In the genomic region with DNA sequence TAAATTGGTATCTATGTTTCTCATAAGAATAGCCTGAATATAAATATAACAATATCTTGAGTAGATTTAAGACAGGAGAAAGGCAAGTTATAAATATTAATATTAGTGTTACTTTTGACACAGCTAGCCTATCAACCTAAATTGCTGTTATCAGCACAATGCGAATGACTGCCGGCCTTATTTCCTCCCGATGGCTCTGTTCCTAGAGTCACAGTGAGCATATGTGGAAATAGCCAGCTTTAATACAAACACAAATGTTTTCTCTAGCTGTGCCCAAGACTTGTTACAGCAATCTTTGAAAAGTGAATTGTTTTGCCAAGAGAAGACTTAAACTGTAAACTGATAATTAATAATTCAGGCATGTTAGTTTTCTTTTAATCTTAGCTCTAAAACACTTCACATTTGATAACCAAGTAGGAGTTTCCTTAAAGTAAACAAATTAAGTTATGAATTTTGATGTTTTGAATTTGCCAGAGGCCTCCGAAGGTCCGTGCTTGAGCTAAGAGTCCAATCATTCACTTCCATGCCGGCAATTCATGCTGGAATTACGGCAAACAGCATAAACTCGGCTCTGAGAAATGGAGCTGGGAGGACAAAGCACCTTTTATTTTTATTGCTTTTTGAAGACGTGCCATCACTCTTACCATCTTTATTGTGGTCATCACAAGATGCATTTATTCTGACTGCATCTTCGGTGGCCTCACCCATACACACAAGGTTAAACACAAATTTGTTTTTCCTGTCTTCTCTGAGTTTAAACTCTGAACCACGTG, we compare ENCODE assay signal across 21 cellular contexts.
DNase-seq lines count a peak whose midpoint lies in the region; ATAC-seq, FAIRE-seq and TF ChIP-seq lines count a peak whose summit lies in the region.
"Had no signal": no experiment of that assay in that cellular context is flagged by ENCODE, and none has a peak within 500 bp of the region (broad histone marks: within the 10 kb centered on the region; RNA-seq: fewer than 3 reads in every experiment).

No MANE protein-coding gene starts in this region.

- FAIRE-seq in A549 (lab: Jason Lieb, UNC) = no peak
- FAIRE-seq in HepG2 (lab: Jason Lieb, UNC) = no peak
- FAIRE-seq: A204.1 had no signal

- intact Hi-C loops in HepG2 (cut with micrococcal nuclease; ENCODE audit: unreplicated experiment) = no loop called here

- peaks cover 25% of the 10 kb centered on the region for H3K4me1 Mint-ChIP-seq in HFFc6 (ENCODE audit: low read depth)
- H3K4me1 Mint-ChIP-seq: activated CD4-positive, alpha-beta T cell treated with anti-CD3 and anti-CD28 coated beads, Interleukin-2, amount 10 ng/mL, durations not matched to agents 7 days and 5 days had no signal

- H3K9ac ChIP-seq in HepG2 (ENCODE audit: insufficient read depth, low read depth, low read length) = no peak overlapping the region

- no peak overlapping the region for H3K4me2 ChIP-seq in A549
- no peak overlapping the region for H3K4me2 ChIP-seq in HepG2 (ENCODE audit: low read depth, low read length)

- no peaks in the 10 kb centered on the region for H3K36me3 Mint-ChIP-seq in HFFc6 (ENCODE audit: low read depth)
- H3K36me3 Mint-ChIP-seq: activated naive CD4-positive, alpha-beta T cell treated with anti-CD3 and anti-CD28 coated beads, Interleukin-2, amount 50 U/mL, for 72 hours; CD8-positive, alpha-beta T cell; memory B cell had no signal

- CTCF ChIA-PET in A549 (lab: Yijun Ruan, JAX) (interaction anchor here (1.2 kb wide), 1 partner anchor 14 kb away, joined by 4 read pairs; no protein-coding TSS in a partner anchor), HepG2 (lab: Yijun Ruan, JAX; ENCODE audit: low intra/inter-chr PET ratio, low total read pairs) (no interaction called here)

- no TSS peak for BruUV-seq in HepG2 (replicated peaks; lab: Mats Ljungman, UMichigan)

- H3K9me3 Mint-ChIP-seq in HFFc6 = no peaks in the 10 kb centered on the region
- H3K9me3 Mint-ChIP-seq: activated CD4-positive, alpha-beta T cell treated with anti-CD3 and anti-CD28 coated beads, Interleukin-2, amount 10 ng/mL, durations not matched to agents 7 days and 5 days; activated naive CD4-positive, alpha-beta T cell treated with anti-CD3 and anti-CD28 coated beads, Interleukin-2, amount 50 U/mL, for 72 hours; CD8-positive, alpha-beta T cell; memory B cell had no signal

- H3K79me2 ChIP-seq in HepG2 (ENCODE audit: insufficient read depth, low read length) = no peaks in the 10 kb centered on the region

- no peak overlapping the region for H3K27ac ChIP-seq in A549
- H3K27ac ChIP-seq in HepG2 (ENCODE audit: extremely low read length, insufficient read depth, low read length) = no peak overlapping the region
- H3K27ac ChIP-seq: HL-60, SJSA1, upper lobe of right lung had no signal

- H3K27me3 ChIP-seq in HepG2 (ENCODE audit: control insufficient read depth in 1 of 2, insufficient read depth in 2 of 2, low read length in 2 of 2) = peaks cover 0 to 7% of the 10 kb centered on the region in 2 experiments; a peak in 2 of 5 replicates
- H3K27me3 ChIP-seq: breast epithelium, SJSA1, upper lobe of right lung had no signal

- H4K20me1 ChIP-seq in HepG2 (ENCODE audit: insufficient read depth, low read length) = no peaks in the 10 kb centered on the region

- H3K9me3 ChIP-seq in A549 = no peaks in the 10 kb centered on the region
- H3K9me3 ChIP-seq in HepG2 (ENCODE audit: low read length) = no peaks in the 10 kb centered on the region
- H3K9me3 ChIP-seq: breast epithelium, SJSA1, upper lobe of right lung had no signal

- ATAC-seq in A549 (no peak), HepG2 (no peak), GM18907 (IDR thresholded peaks at IDR 0.05; ENCODE audit: unreplicated experiment) (no peak), HG03469 (IDR thresholded peaks at IDR 0.05; ENCODE audit: unreplicated experiment) (no peak), GM21576 (IDR thresholded peaks at IDR 0.05; ENCODE audit: unreplicated experiment) (no peak)
- ATAC-seq: activated naive CD4-positive, alpha-beta T cell treated with anti-CD3 and anti-CD28 coated beads, Interleukin-2, amount 50 U/mL, for 72 hours; CD8-positive, alpha-beta T cell; upper lobe of right lung had no signal

- in situ Hi-C loops in HepG2 (cut with HindIII; ENCODE audit: extremely low pct_ligation_motif_present, low pct_unique_long_range_greater_than_20kb) = no loop called here

- no peak for DNase-seq in A549 (ENCODE audit: low read depth in 1 of 2, low spot score in 1 of 2)
- no peak for DNase-seq in HFFc6
- DNase-seq in cerebellum (ENCODE audit: low spot score) = peak; percentile 53
- no peak for DNase-seq in HepG2 (ENCODE audit: low spot score)
- no peak for DNase-seq in activated effector memory CD4-positive, alpha-beta T cell treated with anti-CD3 and anti-CD28 coated beads, Interleukin-2, amount 50 U/mL, for 16 hours
- DNase-seq: activated CD4-positive, alpha-beta T cell treated with anti-CD3 and anti-CD28 coated beads, Interleukin-2, amount 10 ng/mL, durations not matched to agents 7 days and 5 days; CD8-positive, alpha-beta T cell; effector CD8-positive, alpha-beta T cell; Karpas-422; NCI-H146; T1000; upper lobe of right lung had no signal

- TF ChIP-seq POLR2A in A549 (IDR thresholded peaks at IDR 0.05; ENCODE audit: low read length) (no peak), HepG2 (IDR thresholded peaks at IDR 0.05; ENCODE audit: insufficient read depth in 1 of 2, low read depth in 2 of 2, low read length in 2 of 2) (no peak)

- POLR2A ChIA-PET in A549 (lab: Yijun Ruan, JAX) (no interaction called here), HepG2 (lab: Yijun Ruan, JAX) (no interaction called here)

- 72% methylated on average over 11 of the region's 11 CpGs for WGBS in A549 (ENCODE audit: missing lambda C conversion rate)
- 5% methylated on average over 11 of the region's 11 CpGs for WGBS in HepG2 (ENCODE audit: low lambda C conversion rate)

- TF ChIP-seq EP300 in A549 (IDR thresholded peaks at IDR 0.05) = no peak
- no peak for TF ChIP-seq EP300 in HepG2 (IDR thresholded peaks at IDR 0.05; ENCODE audit: low read depth in 2 of 2, low read length in 2 of 2)
- no peak for TF ChIP-seq EP300 in HepG2 (CRISPR knock-in tag; IDR thresholded peaks at IDR 0.05; ENCODE audit: borderline replicate concordance)

- H3K4me3 ChIP-seq in A549 (no peak overlapping the region), HepG2 (replicated peaks in 1 of 3; ENCODE audit: insufficient read depth in 1 of 3, low read depth in 2 of 3, low read length in 3 of 3) (no peak overlapping the region)
- H3K4me3 ChIP-seq: SJSA1, upper lobe of right lung had no signal

- H3K4me1 ChIP-seq in A549 (no peaks in the 10 kb centered on the region), HepG2 (ENCODE audit: insufficient read depth, low read length) (no peaks in the 10 kb centered on the region)
- H3K4me1 ChIP-seq: breast epithelium, SJSA1, upper lobe of right lung had no signal

- H3K4me3 Mint-ChIP-seq in HFFc6 = peak overlapping the region; percentile 55
- H3K4me3 Mint-ChIP-seq: activated CD4-positive, alpha-beta T cell treated with anti-CD3 and anti-CD28 coated beads, Interleukin-2, amount 10 ng/mL, durations not matched to agents 7 days and 5 days; CD8-positive, alpha-beta T cell; memory B cell had no signal

- no peak overlapping the region for H3K27ac Mint-ChIP-seq in HFFc6
- H3K27ac Mint-ChIP-seq: activated CD4-positive, alpha-beta T cell treated with anti-CD3 and anti-CD28 coated beads, Interleukin-2, amount 10 ng/mL, durations not matched to agents 7 days and 5 days; activated naive CD4-positive, alpha-beta T cell treated with anti-CD3 and anti-CD28 coated beads, Interleukin-2, amount 50 U/mL, for 72 hours; CD8-positive, alpha-beta T cell; memory B cell had no signal

- TF ChIP-seq RAD21 in A549 (conservative IDR thresholded peaks at IDR 0.05 in 1 of 2, IDR thresholded peaks at IDR 0.05 in 1 of 2) (no peak), HepG2 (CRISPR knock-in tag; IDR thresholded peaks at IDR 0.05) (no peak)

- no peaks in the 10 kb centered on the region for H3K36me3 ChIP-seq in HepG2 (replicated peaks in 1 of 2; ENCODE audit: control insufficient read depth in 1 of 2, insufficient read depth in 2 of 2, low read length in 2 of 2)
- H3K36me3 ChIP-seq: breast epithelium, SJSA1, upper lobe of right lung had no signal

- TF ChIP-seq CTCF in A549 (IDR thresholded peaks at IDR 0.05) (no peak), HFFc6 (IDR thresholded peaks at IDR 0.05) (no peak), HepG2 (CRISPR knock-in tag; IDR thresholded peaks at IDR 0.05) (no peak)

- peaks cover under 1% of the 10 kb centered on the region; the same call in 1 of the 2 replicates for H3K27me3 Mint-ChIP-seq in HFFc6 (ENCODE audit: insufficient read depth)
- H3K27me3 Mint-ChIP-seq: activated CD4-positive, alpha-beta T cell treated with anti-CD3 and anti-CD28 coated beads, Interleukin-2, amount 10 ng/mL, durations not matched to agents 7 days and 5 days; memory B cell had no signal

- peak overlapping the region; percentile 33 for H2AFZ ChIP-seq in HepG2 (ENCODE audit: low read length)

TF ChIP-seq in A549, 52 proteins besides CTCF, POLR2A, EP300 and RAD21:
- peak; percentile 51 for TF ChIP-seq MAFK (IDR thresholded peaks at IDR 0.05; ENCODE audit: partially characterized antibody)
- TF ChIP-seq RFX5 (IDR thresholded peaks at IDR 0.05) = no peak

TF ChIP-seq in HepG2, 621 proteins besides CTCF, POLR2A, EP300 and RAD21:
- TF ChIP-seq KDM1A (CRISPR knock-in tag; IDR thresholded peaks at IDR 0.05) (no peak), MAFK (conservative IDR thresholded peaks at IDR 0.05 in 1 of 2, IDR thresholded peaks at IDR 0.05 in 1 of 2; ENCODE audit: low read length in 2 of 2) (peak; percentile 71), MAFF (IDR thresholded peaks at IDR 0.05; ENCODE audit: low read depth, low read length) (peak; percentile 36; the same call in 1 of the 2 replicates)
